ENCODE assay signal across 8 cellular contexts in the genomic region with DNA sequence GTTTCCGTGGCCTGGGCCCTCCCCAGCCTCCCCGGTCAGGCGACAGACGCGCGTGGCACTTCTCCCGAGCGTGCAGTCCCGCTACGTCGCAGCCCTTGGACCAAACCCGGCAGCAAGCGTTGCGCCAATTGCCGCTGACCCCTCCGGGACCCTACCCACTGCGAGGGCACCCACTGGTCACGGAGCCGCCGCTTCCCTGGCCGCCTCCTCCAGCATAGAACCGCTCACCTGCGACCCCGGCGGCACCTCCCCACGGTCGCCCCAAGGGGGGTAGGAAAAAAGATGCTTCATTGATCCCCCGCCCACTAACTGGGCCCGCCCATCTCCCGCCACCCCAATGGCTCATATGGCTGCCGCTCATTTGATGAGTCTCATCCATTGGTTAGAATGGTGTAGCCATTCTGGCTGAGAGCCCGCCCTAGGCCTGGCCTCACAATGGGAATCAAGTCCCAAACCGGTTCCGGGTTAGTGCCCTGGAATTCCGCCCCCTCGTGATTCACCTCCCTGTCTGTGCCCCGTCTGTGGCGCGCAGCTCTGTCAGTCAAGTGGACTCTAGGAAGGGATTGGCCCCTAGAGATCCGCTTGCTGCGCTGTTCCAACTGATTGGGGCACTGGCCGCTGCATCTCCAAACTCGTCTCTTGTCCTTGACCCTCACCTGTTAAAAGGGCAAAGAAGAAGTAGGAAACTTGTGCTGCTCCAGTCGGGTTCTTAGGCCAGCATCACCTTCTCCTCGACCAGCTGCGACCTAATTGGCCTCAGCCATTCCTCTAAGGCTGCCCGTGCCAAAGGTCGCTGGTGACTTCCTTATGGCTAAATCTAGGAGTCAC. TPM values are rescaled to one million over a fixed set of nuclear protein-coding genes. Genes with fewer than 3 reads are reported as not detected.
DNase-seq lines count a peak whose midpoint lies in the region; ATAC-seq and TF ChIP-seq lines count a peak whose summit lies in the region.

A gene (minus strand): TSS at position 274 of the 828 bp plus-strand sequence. CDS start 11,323 bp downstream, outside the sequence.

- TF ChIP-seq POLR2A in erythroblast (IDR thresholded peaks at IDR 0.05; ENCODE audit: low read length), result peak; percentile 61

- H3K4me1 Mint-ChIP-seq in activated T-cell treated with anti-CD3 and anti-CD28 coated beads, Interleukin-2, amount 50 U/mL, for 24 hours (ENCODE audit: low read depth), result peaks cover 41% of the 10 kb centered on the region

- H3K4me1 ChIP-seq in mucosa of rectum (ENCODE audit: control insufficient read depth in 2 of 2, insufficient read depth in 2 of 2, low read length in 2 of 2), result peaks cover 0 to 9% of the 10 kb centered on the region in 2 donors

- peak; percentile 94 for DNase-seq in DMS 273 treated with DMSO at 0.1 percent for 48 hours (lab: John Stamatoyannopoulos, UW)
- DNase-seq in Jurkat, Clone E6-1 (ENCODE audit: low read depth, low spot score), result peak; percentile 99
- DNase-seq in activated T-cell treated with anti-CD3 and anti-CD28 coated beads, Interleukin-2, amount 50 U/mL, for 24 hours, result peak; percentile 99
- DNase-seq in erythroblast (lab: John Stamatoyannopoulos, UW), result peak; percentile 98 to 99
- peak; percentile 99 for DNase-seq in stimulated activated CD8-positive, alpha-beta memory T cell treated with anti-CD3 and anti-CD28 coated beads, Interleukin-4, amount 100 ng/mL, for 48 hours

- no peaks in the 10 kb centered on the region for H3K36me3 ChIP-seq in mucosa of rectum (ENCODE audit: control insufficient read depth in 2 of 2, insufficient read depth in 2 of 2, low read length in 2 of 2)

- ATAC-seq in GM21576 (IDR thresholded peaks at IDR 0.05; ENCODE audit: unreplicated experiment), result peak; percentile 98

- peaks cover 44% of the 10 kb centered on the region for H3K36me3 Mint-ChIP-seq in activated T-cell treated with anti-CD3 and anti-CD28 coated beads, Interleukin-2, amount 50 U/mL, for 24 hours (ENCODE audit: low read depth)

- peak within 1 kb of the TSS; percentile 60 to 66 for H3K9ac ChIP-seq in mucosa of rectum (ENCODE audit: low read depth in 1 of 2, low read length in 2 of 2)

- H3K9me3 ChIP-seq in mucosa of rectum (ENCODE audit: control insufficient read depth in 2 of 2, low read length in 2 of 2), result no peaks in the 10 kb centered on the region

- peak within 1 kb of the TSS; percentile 93 for H3K4me3 Mint-ChIP-seq in activated T-cell treated with anti-CD3 and anti-CD28 coated beads, Interleukin-2, amount 50 U/mL, for 24 hours

- peaks cover 3% of the 10 kb centered on the region for H3K9me3 Mint-ChIP-seq in activated T-cell treated with anti-CD3 and anti-CD28 coated beads, Interleukin-2, amount 50 U/mL, for 24 hours

- H3K4me3 ChIP-seq in Jurkat, Clone E6-1 (ENCODE audit: low read length), result peak within 1 kb of the TSS; percentile 84
- H3K4me3 ChIP-seq in mucosa of rectum (ENCODE audit: low read length in 2 of 2), result peak within 1 kb of the TSS; percentile 86 to 96

- no peaks in the 10 kb centered on the region for H3K27me3 ChIP-seq in mucosa of rectum (ENCODE audit: control insufficient read depth in 2 of 2, insufficient read depth in 2 of 2, low read length in 2 of 2)

- H3K27ac Mint-ChIP-seq in activated T-cell treated with anti-CD3 and anti-CD28 coated beads, Interleukin-2, amount 50 U/mL, for 24 hours, result peak within 1 kb of the TSS; percentile 94

- peak within 1 kb of the TSS; percentile 72 to 79 for H3K27ac ChIP-seq in mucosa of rectum (ENCODE audit: low read depth in 2 of 2, low read length in 2 of 2)

- H3K27me3 Mint-ChIP-seq in activated T-cell treated with anti-CD3 and anti-CD28 coated beads, Interleukin-2, amount 50 U/mL, for 24 hours, result peaks cover 11% of the 10 kb centered on the region

TF ChIP-seq in PFSK-1, 5 proteins besides CTCF, POLR2A, EP300 and RAD21:
- TF ChIP-seq, protein P1, sequence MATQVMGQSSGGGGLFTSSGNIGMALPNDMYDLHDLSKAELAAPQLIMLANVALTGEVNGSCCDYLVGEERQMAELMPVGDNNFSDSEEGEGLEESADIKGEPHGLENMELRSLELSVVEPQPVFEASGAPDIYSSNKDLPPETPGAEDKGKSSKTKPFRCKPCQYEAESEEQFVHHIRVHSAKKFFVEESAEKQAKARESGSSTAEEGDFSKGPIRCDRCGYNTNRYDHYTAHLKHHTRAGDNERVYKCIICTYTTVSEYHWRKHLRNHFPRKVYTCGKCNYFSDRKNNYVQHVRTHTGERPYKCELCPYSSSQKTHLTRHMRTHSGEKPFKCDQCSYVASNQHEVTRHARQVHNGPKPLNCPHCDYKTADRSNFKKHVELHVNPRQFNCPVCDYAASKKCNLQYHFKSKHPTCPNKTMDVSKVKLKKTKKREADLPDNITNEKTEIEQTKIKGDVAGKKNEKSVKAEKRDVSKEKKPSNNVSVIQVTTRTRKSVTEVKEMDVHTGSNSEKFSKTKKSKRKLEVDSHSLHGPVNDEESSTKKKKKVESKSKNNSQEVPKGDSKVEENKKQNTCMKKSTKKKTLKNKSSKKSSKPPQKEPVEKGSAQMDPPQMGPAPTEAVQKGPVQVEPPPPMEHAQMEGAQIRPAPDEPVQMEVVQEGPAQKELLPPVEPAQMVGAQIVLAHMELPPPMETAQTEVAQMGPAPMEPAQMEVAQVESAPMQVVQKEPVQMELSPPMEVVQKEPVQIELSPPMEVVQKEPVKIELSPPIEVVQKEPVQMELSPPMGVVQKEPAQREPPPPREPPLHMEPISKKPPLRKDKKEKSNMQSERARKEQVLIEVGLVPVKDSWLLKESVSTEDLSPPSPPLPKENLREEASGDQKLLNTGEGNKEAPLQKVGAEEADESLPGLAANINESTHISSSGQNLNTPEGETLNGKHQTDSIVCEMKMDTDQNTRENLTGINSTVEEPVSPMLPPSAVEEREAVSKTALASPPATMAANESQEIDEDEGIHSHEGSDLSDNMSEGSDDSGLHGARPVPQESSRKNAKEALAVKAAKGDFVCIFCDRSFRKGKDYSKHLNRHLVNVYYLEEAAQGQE (IDR thresholded peaks at IDR 0.05; ENCODE audit: insufficient read depth in 1 of 2, low read depth in 2 of 2, low read length in 2 of 2), result no peak
- TF ChIP-seq TAF1 (IDR thresholded peaks at IDR 0.05; ENCODE audit: borderline replicate concordance, insufficient read depth, low read length) (peak; percentile 38; the same call in 1 of the 2 replicates), POLR2AphosphoS5 (IDR thresholded peaks at IDR 0.05; ENCODE audit: low read depth, low read length) (peak; percentile 56; the same call in 1 of the 2 replicates), FOXP2 (optimal IDR thresholded peaks at IDR 0.05; ENCODE audit: borderline replicate concordance, extremely low read depth, extremely low read length, insufficient read depth) (no peak), SIN3A (IDR thresholded peaks at IDR 0.05; ENCODE audit: borderline replicate concordance, insufficient read depth, low read length) (no peak; the same call in 1 of the 2 replicates)
TF ChIP-seq in PFSK-1: peak in this region for 2.

RNA-seq across cellular contexts. Expression of the gene that starts here (rescaled TPM):
- 23.6 TPM for polyA plus RNA-seq in Jurkat, Clone E6-1 (2012; ENCODE audit: insufficient read depth, insufficient read length)
- 13.0 TPM for polyA plus RNA-seq in PFSK-1 (2012; ENCODE audit: insufficient read length, low read depth)

Comparison
In these comparisons a context has a peak if more than half of its experiments do, and no peak if none do; other contexts are left out.
1. Peak in every context shown above with its lines: DNase-seq, ATAC-seq, H3K4me3 ChIP-seq and H3K27ac ChIP-seq.